ENCODE assay signal across 25 cellular contexts in genomic region chr11:112631333-112631732, GRCh38.
DNase-seq lines count a peak whose midpoint lies in the region; ATAC-seq and TF ChIP-seq lines count a peak whose summit lies in the region.
"Had no signal": no experiment of that assay in that cellular context is flagged by ENCODE, and none has a peak within 500 bp of the region (broad histone marks: within the 10 kb centered on the region; RNA-seq: fewer than 3 reads in every experiment).

No MANE protein-coding gene starts in this region.

- no peak for DNase-seq in left ventricle myocardium superior
- DNase-seq in Right ventricle myocardium inferior (ENCODE audit: missing footprints), result no peak
- DNase-seq in RPMI8226, result peak; percentile 97
- DNase-seq in activated CD4-positive, alpha-beta T cell treated with anti-CD3 and anti-CD28 coated beads for 48 hours, result no peak
- DNase-seq in mesenteric fat pad (ENCODE audit: low spot score), result no peak
- no peak for DNase-seq in foreskin keratinocyte
- DNase-seq: activated CD4-positive, alpha-beta T cell treated with anti-CD3 and anti-CD28 coated beads, Interleukin-2, amount 50 U/mL, for 48 hours; activated naive CD4-positive, alpha-beta T cell treated with anti-CD3 and anti-CD28 coated beads for 36 hours; adrenal gland; brain microvascular endothelial cell; CD8-positive, alpha-beta memory T cell; H7; KG1; MG63; NCI-H2029; NCI-H526; nephron progenitor cell; right cardiac atrium; SIG-M5; stimulated activated CD4-positive, alpha-beta T cell treated with anti-CD3 and anti-CD28 coated beads, Interleukin-2, amount 100 ng/mL, for 48 hours; T-helper 1 cell; trophoblast cell had no signal

- peaks cover under 1% of the 10 kb centered on the region for H3K4me1 ChIP-seq in foreskin keratinocyte
- H3K4me1 ChIP-seq: adrenal gland, parathyroid adenoma had no signal

- H3K27me3 ChIP-seq in foreskin keratinocyte, result peaks cover 22% of the 10 kb centered on the region
- H3K27me3 ChIP-seq: adrenal gland, brain microvascular endothelial cell, MG63 had no signal

- intact Hi-C loops in left ventricle myocardium superior (cut with micrococcal nuclease), result no loop called here
- intact Hi-C loops in Right ventricle myocardium inferior (cut with DNase I), result no loop called here

- TF ChIP-seq CTCF in foreskin keratinocyte (conservative IDR thresholded peaks at IDR 0.05), result no peak

- no peak overlapping the region for H3K27ac ChIP-seq in foreskin keratinocyte
- H3K27ac ChIP-seq: adrenal gland, brain microvascular endothelial cell, parathyroid adenoma had no signal

- ATAC-seq in left ventricle myocardium superior (peak; percentile 68), Right ventricle myocardium inferior (no peak), HG02798 (IDR thresholded peaks at IDR 0.05; ENCODE audit: poor library complexity, unreplicated experiment) (peak; percentile 33), GM21619 (IDR thresholded peaks at IDR 0.05; ENCODE audit: unreplicated experiment) (no peak), foreskin keratinocyte (no peak)
- ATAC-seq: right cardiac atrium had no signal

Comparison
In these comparisons a context has a peak if more than half of its experiments do, and no peak if none do; other contexts are left out.
1. ATAC-seq: peak in left ventricle myocardium superior (single experiment) and HG02798 (single experiment); none in Right ventricle myocardium inferior (single experiment), GM21619 (single experiment) and foreskin keratinocyte (single experiment).